Comparison of ENCODE assay signal across 17 cellular contexts in genomic region chr15:63792584-63792983, GRCh38. TPM values are rescaled to one million over a fixed set of nuclear protein-coding genes. Genes with fewer than 3 reads are reported as not detected.
DNase-seq lines count a peak whose midpoint lies in the region; ATAC-seq and TF ChIP-seq lines count a peak whose summit lies in the region.
"Had no signal": no experiment of that assay in that cellular context is flagged by ENCODE, and none has a peak within 500 bp of the region (broad histone marks: within the 10 kb centered on the region; RNA-seq: fewer than 3 reads in every experiment).

No MANE protein-coding gene starts in this region.

- H3K4me1 ChIP-seq in GM23248 (ENCODE audit: insufficient read depth) (peaks cover 14% of the 10 kb centered on the region), gastrocnemius medialis (peaks cover 38 to 44% of the 10 kb centered on the region in 2 donors), breast epithelium (no peaks in the 10 kb centered on the region)

- H3K4me3 Mint-ChIP-seq in activated naive CD4-positive, alpha-beta T cell treated with anti-CD3 and anti-CD28 coated beads for 36 hours, result no peak overlapping the region
- no peak overlapping the region for H3K4me3 Mint-ChIP-seq in activated CD4-positive, alpha-beta T cell treated with anti-CD3 and anti-CD28 coated beads, Interleukin-2, amount 10 ng/mL, durations not matched to agents 7 days and 5 days

- H3K9me3 ChIP-seq in GM23248 (ENCODE audit: low read depth) (no peaks in the 10 kb centered on the region), gastrocnemius medialis (no peaks in the 10 kb centered on the region), breast epithelium (no peaks in the 10 kb centered on the region)

- peaks cover 37% of the 10 kb centered on the region for H3K4me1 Mint-ChIP-seq in activated naive CD4-positive, alpha-beta T cell treated with anti-CD3 and anti-CD28 coated beads for 36 hours (ENCODE audit: low read depth)
- peaks cover 20% of the 10 kb centered on the region for H3K4me1 Mint-ChIP-seq in activated CD4-positive, alpha-beta T cell treated with anti-CD3 and anti-CD28 coated beads, Interleukin-2, amount 10 ng/mL, durations not matched to agents 7 days and 5 days

- POLR2A ChIA-PET in activated CD4-positive, alpha-beta T cell treated with anti-CD3 and anti-CD28 coated beads, Interleukin-2, amount 10 ng/mL, durations not matched to agents 7 days and 5 days (lab: Charles Lee), result no interaction called here

- CTCF ChIA-PET in activated naive CD4-positive, alpha-beta T cell treated with anti-CD3 and anti-CD28 coated beads for 36 hours (lab: Charles Lee), result interaction anchor here (0.6 kb wide), 1 partner anchor 402 kb away, joined by 3 read pairs; no protein-coding TSS in a partner anchor
- CTCF ChIA-PET in activated CD4-positive, alpha-beta T cell treated with anti-CD3 and anti-CD28 coated beads, Interleukin-2, amount 10 ng/mL, durations not matched to agents 7 days and 5 days (lab: Charles Lee), result no interaction called here

- 59 to 72% methylated on average over 5 of the region's 5 CpGs for WGBS in GM23248 (ENCODE audit: low coverage in 1 of 2, low lambda C conversion rate in 2 of 2, missing lambda C conversion rate in 2 of 2), 2 experiments

- 0 out of 2 replicates have a peak, but pooled peaks cover 7% of the 10 kb centered on the region for H3F3A ChIP-seq in GM23248 (ENCODE audit: insufficient read depth)

- H3K36me3 Mint-ChIP-seq in activated naive CD4-positive, alpha-beta T cell treated with anti-CD3 and anti-CD28 coated beads for 36 hours (ENCODE audit: low read depth), result peaks cover 10% of the 10 kb centered on the region
- H3K36me3 Mint-ChIP-seq in activated naive CD4-positive, alpha-beta T cell treated with anti-CD3 and anti-CD28 coated beads, Interleukin-2, amount 50 U/mL, for 72 hours, result peaks cover 6 to 23% of the 10 kb centered on the region in 2 donors
- H3K36me3 Mint-ChIP-seq in activated CD4-positive, alpha-beta T cell treated with anti-CD3 and anti-CD28 coated beads, Interleukin-2, amount 10 ng/mL, durations not matched to agents 7 days and 5 days (ENCODE audit: low read depth), result peaks cover 23% of the 10 kb centered on the region

- ATAC-seq in activated naive CD4-positive, alpha-beta T cell treated with anti-CD3 and anti-CD28 coated beads, Interleukin-2, amount 50 U/mL, for 72 hours, result no peak
- no peak for ATAC-seq in gastrocnemius medialis

- H2AFZ ChIP-seq in GM23248, result no peak overlapping the region

- TF ChIP-seq CTCF in gastrocnemius medialis (IDR thresholded peaks at IDR 0.05 in 4 of 5, conservative IDR thresholded peaks at IDR 0.05 in 1 of 5) (no peak), breast epithelium (IDR thresholded peaks at IDR 0.05) (no peak)

- H3K27ac ChIP-seq in GM23248 (no peak overlapping the region), gastrocnemius medialis (peak overlapping the region in 3 of 4 donors; percentile 2 to 56 (median 47)), breast epithelium (peak overlapping the region in 1 of 2 donors; percentile 1)
- H3K27ac ChIP-seq: BLaER1 had no signal

- in situ Hi-C loops in GM23248 (cut with MboI), result no loop called here
- in situ Hi-C loops in gastrocnemius medialis (cut with MboI; ENCODE audit: low sequenced_read_pairs in 4 of 4), result no loop called here

- no peaks in the 10 kb centered on the region for H3K9me2 ChIP-seq in GM23248 (ENCODE audit: insufficient read depth)

- no peaks in the 10 kb centered on the region for H3K27me3 ChIP-seq in GM23248 (replicated peaks; ENCODE audit: insufficient read depth)
- H3K27me3 ChIP-seq in gastrocnemius medialis, result no peaks in the 10 kb centered on the region
- H3K27me3 ChIP-seq in breast epithelium, result no peaks in the 10 kb centered on the region
- H3K27me3 ChIP-seq: BLaER1 had no signal

- intact Hi-C loops in activated naive CD4-positive, alpha-beta T cell treated with anti-CD3 and anti-CD28 coated beads for 36 hours (cut with micrococcal nuclease), result no loop called here
- intact Hi-C loops in gastrocnemius medialis (cut with DNase I; ENCODE audit: low total_unique reads), result no loop called here
- intact Hi-C loops in breast epithelium (cut with DNase I; ENCODE audit: low total_unique reads), result no loop called here

- TF ChIP-seq POLR2A in gastrocnemius medialis (IDR thresholded peaks at IDR 0.05) (no peak), breast epithelium (IDR thresholded peaks at IDR 0.05) (no peak)

- H3K9ac ChIP-seq in GM23248, result no peak overlapping the region
- H3K9ac ChIP-seq: BLaER1 had no signal

- peak overlapping the region; percentile 8 for H3K27ac Mint-ChIP-seq in activated naive CD4-positive, alpha-beta T cell treated with anti-CD3 and anti-CD28 coated beads for 36 hours
- H3K27ac Mint-ChIP-seq in activated naive CD4-positive, alpha-beta T cell treated with anti-CD3 and anti-CD28 coated beads, Interleukin-2, amount 50 U/mL, for 72 hours, result no peak overlapping the region
- no peak overlapping the region for H3K27ac Mint-ChIP-seq in activated CD4-positive, alpha-beta T cell treated with anti-CD3 and anti-CD28 coated beads, Interleukin-2, amount 10 ng/mL, durations not matched to agents 7 days and 5 days

- H3K36me3 ChIP-seq in GM23248 (ENCODE audit: low read depth) (no peaks in the 10 kb centered on the region), gastrocnemius medialis (no peaks in the 10 kb centered on the region), breast epithelium (no peaks in the 10 kb centered on the region)

- H3K4me3 ChIP-seq in GM23248 (no peak overlapping the region), gastrocnemius medialis (no peak overlapping the region), breast epithelium (no peak overlapping the region)
- H3K4me3 ChIP-seq: BLaER1 had no signal

- H4K20me1 ChIP-seq in GM23248 (ENCODE audit: insufficient read depth), result peaks cover 6% of the 10 kb centered on the region; the same call in 1 of the 2 replicates

- peaks cover 13% of the 10 kb centered on the region for H3K9me3 Mint-ChIP-seq in activated naive CD4-positive, alpha-beta T cell treated with anti-CD3 and anti-CD28 coated beads for 36 hours
- peaks cover 6 to 8% of the 10 kb centered on the region in 2 donors for H3K9me3 Mint-ChIP-seq in activated naive CD4-positive, alpha-beta T cell treated with anti-CD3 and anti-CD28 coated beads, Interleukin-2, amount 50 U/mL, for 72 hours
- peaks cover 19% of the 10 kb centered on the region for H3K9me3 Mint-ChIP-seq in activated CD4-positive, alpha-beta T cell treated with anti-CD3 and anti-CD28 coated beads, Interleukin-2, amount 10 ng/mL, durations not matched to agents 7 days and 5 days

- DNase-seq in activated naive CD4-positive, alpha-beta T cell treated with anti-CD3 and anti-CD28 coated beads for 36 hours, result no peak
- DNase-seq in activated naive CD4-positive, alpha-beta T cell treated with anti-CD3 and anti-CD28 coated beads, Interleukin-2, amount 50 U/mL, for 72 hours (ENCODE audit: low spot score in 2 of 2), result no peak
- DNase-seq in GM23248, result peak; percentile 8
- DNase-seq in cerebellar cortex (ENCODE audit: low spot score), result peak; percentile 19
- no peak for DNase-seq in gastrocnemius medialis
- no peak for DNase-seq in breast epithelium (ENCODE audit: low spot score in 2 of 2)
- DNase-seq in GOT3 (lab: John Stamatoyannopoulos, UW), result no peak
- DNase-seq in activated CD4-positive, alpha-beta T cell treated with anti-CD3 and anti-CD28 coated beads, Interleukin-2, amount 10 ng/mL, durations not matched to agents 7 days and 5 days, result no peak
- DNase-seq: CD4-positive, alpha-beta memory T cell; DMS153; GF-D8; KBM-7; NCI-H1105; NCI-H2081 treated with DMSO at 0.1 percent for 48 hours; NK-92 treated with Interleukin-12 subunit alpha and Interleukin-12 subunit beta, amount 100 ng/mL, for 24 hours; Right ventricle myocardium superior had no signal

- H3K27me3 Mint-ChIP-seq in activated naive CD4-positive, alpha-beta T cell treated with anti-CD3 and anti-CD28 coated beads for 36 hours (ENCODE audit: low read depth), result no peaks in the 10 kb centered on the region
- no peaks in the 10 kb centered on the region for H3K27me3 Mint-ChIP-seq in activated CD4-positive, alpha-beta T cell treated with anti-CD3 and anti-CD28 coated beads, Interleukin-2, amount 10 ng/mL, durations not matched to agents 7 days and 5 days
- H3K27me3 Mint-ChIP-seq: CD4-positive, alpha-beta memory T cell had no signal

- H3K4me2 ChIP-seq in GM23248 (ENCODE audit: unreplicated experiment), result no peak overlapping the region
- H3K4me2 ChIP-seq: BLaER1 had no signal

- H3K79me2 ChIP-seq in GM23248 (ENCODE audit: insufficient read depth), result peaks cover 91% of the 10 kb centered on the region

RNA-seq across cellular contexts. Expression of gene HERC1, which starts 41.2 kb away (rescaled TPM):
- total RNA-seq in activated naive CD4-positive, alpha-beta T cell treated with anti-CD3 and anti-CD28 coated beads for 36 hours, result 10 to 100 TPM; 64.6 to 68.3 TPM
- total RNA-seq in activated naive CD4-positive, alpha-beta T cell treated with anti-CD3 and anti-CD28 coated beads, Interleukin-2, amount 50 U/mL, for 72 hours, result 100 to 1,000 TPM in 1 of 2 donors, 10 to 100 TPM in 1; 70.4 to 112 TPM
- total RNA-seq in GM23248 (2014; rRNA removed; shearing (Covaris generic)), result 49.4 and 64.0 TPM in 2 replicates
- polyA plus RNA-seq in GM23248 (2016; fragmentation: Nextera tagmentation; extraction: Ambion mirVana), result 12.5 and 14.5 TPM in 2 replicates
- 100 to 1,000 TPM in 3 of 4 donors, 10 to 100 TPM in 1; 70.0 to 141 (median 114) TPM for total RNA-seq in gastrocnemius medialis
- 100 to 1,000 TPM; 110 to 124 (median 114) TPM for total RNA-seq in breast epithelium
- 100 to 1,000 TPM; 100 to 105 TPM for total RNA-seq in activated CD4-positive, alpha-beta T cell treated with anti-CD3 and anti-CD28 coated beads, Interleukin-2, amount 10 ng/mL, durations not matched to agents 7 days and 5 days

Comparison
In these comparisons a context has a peak if more than half of its experiments do, and no peak if none do; other contexts are left out.
1. DNase-seq: peak in GM23248 (single experiment) and cerebellar cortex (single experiment); none in activated naive CD4-positive, alpha-beta T cell treated with anti-CD3 and anti-CD28 coated beads for 36 hours (single experiment), activated naive CD4-positive, alpha-beta T cell treated with anti-CD3 and anti-CD28 coated beads, Interleukin-2, amount 50 U/mL, for 72 hours (0 of 2), gastrocnemius medialis (0 of 2), breast epithelium (0 of 2), GOT3 (single experiment) and activated CD4-positive, alpha-beta T cell treated with anti-CD3 and anti-CD28 coated beads, Interleukin-2, amount 10 ng/mL, durations not matched to agents 7 days and 5 days (single experiment).